In genomic region chr12:53213348-53213747, GRCh38 we compare ENCODE assay signal across 1 cellular context.
TF ChIP-seq lines count a peak whose summit lies in the region.

No MANE protein-coding gene starts in this region.

TF ChIP-seq in endothelial cell of umbilical vein, 7 proteins besides CTCF, POLR2A, EP300 and RAD21:
- TF ChIP-seq MYC (IDR thresholded peaks at IDR 0.05; ENCODE audit: low read depth, low read length) (no peak), FOS (IDR thresholded peaks at IDR 0.05; ENCODE audit: borderline replicate concordance, insufficient read depth, low read length) (no peak), MAX (IDR thresholded peaks at IDR 0.05; ENCODE audit: insufficient read depth, insufficient read length) (no peak), EZH2 (IDR thresholded peaks at IDR 0.05; ENCODE audit: borderline replicate concordance, low read depth, low read length, severe bottlenecking) (no peak), GATA2 (IDR thresholded peaks at IDR 0.05; ENCODE audit: insufficient read depth, insufficient read length, low read depth, low read length) (no peak), POLR2AphosphoS5 (IDR thresholded peaks at IDR 0.05; ENCODE audit: insufficient read depth, low read depth, low read length) (no peak), JUN (IDR thresholded peaks at IDR 0.05; ENCODE audit: borderline replicate concordance, insufficient read depth, insufficient read length, low read depth) (no peak)
